Comparison of ENCODE assay signal across 2 cellular contexts in the genomic region with DNA sequence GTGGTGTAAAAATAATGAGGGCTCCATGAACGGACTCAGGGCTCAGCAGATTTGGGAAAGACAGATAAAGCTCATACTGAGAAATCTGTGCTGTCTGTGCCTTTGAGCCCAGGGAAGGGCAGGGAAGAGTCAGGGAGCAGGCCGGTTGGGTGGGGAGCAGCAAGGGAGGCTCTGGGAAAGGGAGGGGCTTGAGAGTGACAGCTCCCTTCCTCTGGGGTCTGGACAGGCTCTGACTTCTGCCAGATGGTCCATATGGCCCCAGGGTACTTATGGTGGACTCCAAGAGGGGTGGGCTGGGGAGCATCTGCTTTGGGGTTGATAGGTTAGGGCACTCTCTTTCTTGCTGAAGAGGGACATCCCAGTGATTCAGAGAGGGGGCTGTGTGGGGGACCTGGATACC.
TF ChIP-seq lines count a peak whose summit lies in the region.

No MANE protein-coding gene starts in this region.

TF ChIP-seq in SK-N-SH, 30 proteins besides CTCF, POLR2A, EP300 and RAD21:
- TF ChIP-seq EZH2phosphoT487 (IDR thresholded peaks at IDR 0.05; ENCODE audit: borderline replicate concordance, low read depth) (no peak), PBX3 (IDR thresholded peaks at IDR 0.05) (no peak), RXRA (IDR thresholded peaks at IDR 0.05; ENCODE audit: borderline replicate concordance, low read depth) (no peak), MEF2A (IDR thresholded peaks at IDR 0.05; ENCODE audit: borderline replicate concordance, low read depth) (no peak), TEAD4 (IDR thresholded peaks at IDR 0.05; ENCODE audit: borderline replicate concordance, insufficient read depth) (no peak), TCF12 (IDR thresholded peaks at IDR 0.05) (no peak), ELF1 (IDR thresholded peaks at IDR 0.05) (no peak), JUND (IDR thresholded peaks at IDR 0.05) (no peak), CHD2 (IDR thresholded peaks at IDR 0.05; ENCODE audit: low read length, partially characterized antibody) (no peak), ZBTB33 (IDR thresholded peaks at IDR 0.05; ENCODE audit: borderline replicate concordance, low read depth) (no peak)
TF ChIP-seq in SK-N-SH: peak in this region for 0.

TF ChIP-seq in SK-N-SH treated with all-trans-retinoic acid at 6 μM for 48 hours, 23 proteins besides CTCF, POLR2A, EP300 and RAD21:
- TF ChIP-seq ZNF70 (CRISPR knock-in tag; IDR thresholded peaks at IDR 0.05): no peak
- no peak for TF ChIP-seq ARNTL (CRISPR knock-in tag; IDR thresholded peaks at IDR 0.05; ENCODE audit: borderline replicate concordance, low read depth)
- TF ChIP-seq, protein P1, sequence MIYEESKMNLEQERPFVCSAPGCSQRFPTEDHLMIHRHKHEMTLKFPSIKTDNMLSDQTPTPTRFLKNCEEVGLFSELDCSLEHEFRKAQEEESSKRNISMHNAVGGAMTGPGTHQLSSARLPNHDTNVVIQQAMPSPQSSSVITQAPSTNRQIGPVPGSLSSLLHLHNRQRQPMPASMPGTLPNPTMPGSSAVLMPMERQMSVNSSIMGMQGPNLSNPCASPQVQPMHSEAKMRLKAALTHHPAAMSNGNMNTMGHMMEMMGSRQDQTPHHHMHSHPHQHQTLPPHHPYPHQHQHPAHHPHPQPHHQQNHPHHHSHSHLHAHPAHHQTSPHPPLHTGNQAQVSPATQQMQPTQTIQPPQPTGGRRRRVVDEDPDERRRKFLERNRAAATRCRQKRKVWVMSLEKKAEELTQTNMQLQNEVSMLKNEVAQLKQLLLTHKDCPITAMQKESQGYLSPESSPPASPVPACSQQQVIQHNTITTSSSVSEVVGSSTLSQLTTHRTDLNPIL (CRISPR knock-in tag; IDR thresholded peaks at IDR 0.05; ENCODE audit: low read depth): no peak
- TF ChIP-seq PATZ1 (CRISPR knock-in tag; IDR thresholded peaks at IDR 0.05; ENCODE audit: borderline replicate concordance): no peak
- no peak for TF ChIP-seq TSHZ2 (CRISPR knock-in tag; IDR thresholded peaks at IDR 0.05)
- TF ChIP-seq, protein P2, sequence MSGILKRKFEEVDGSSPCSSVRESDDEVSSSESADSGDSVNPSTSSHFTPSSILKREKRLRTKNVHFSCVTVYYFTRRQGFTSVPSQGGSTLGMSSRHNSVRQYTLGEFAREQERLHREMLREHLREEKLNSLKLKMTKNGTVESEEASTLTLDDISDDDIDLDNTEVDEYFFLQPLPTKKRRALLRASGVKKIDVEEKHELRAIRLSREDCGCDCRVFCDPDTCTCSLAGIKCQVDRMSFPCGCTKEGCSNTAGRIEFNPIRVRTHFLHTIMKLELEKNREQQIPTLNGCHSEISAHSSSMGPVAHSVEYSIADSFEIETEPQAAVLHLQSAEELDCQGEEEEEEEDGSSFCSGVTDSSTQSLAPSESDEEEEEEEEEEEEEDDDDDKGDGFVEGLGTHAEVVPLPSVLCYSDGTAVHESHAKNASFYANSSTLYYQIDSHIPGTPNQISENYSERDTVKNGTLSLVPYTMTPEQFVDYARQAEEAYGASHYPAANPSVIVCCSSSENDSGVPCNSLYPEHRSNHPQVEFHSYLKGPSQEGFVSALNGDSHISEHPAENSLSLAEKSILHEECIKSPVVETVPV (CRISPR knock-in tag; IDR thresholded peaks at IDR 0.05): no peak
- TF ChIP-seq ISL1 (CRISPR knock-in tag; IDR thresholded peaks at IDR 0.05): no peak
